In the genomic region with DNA sequence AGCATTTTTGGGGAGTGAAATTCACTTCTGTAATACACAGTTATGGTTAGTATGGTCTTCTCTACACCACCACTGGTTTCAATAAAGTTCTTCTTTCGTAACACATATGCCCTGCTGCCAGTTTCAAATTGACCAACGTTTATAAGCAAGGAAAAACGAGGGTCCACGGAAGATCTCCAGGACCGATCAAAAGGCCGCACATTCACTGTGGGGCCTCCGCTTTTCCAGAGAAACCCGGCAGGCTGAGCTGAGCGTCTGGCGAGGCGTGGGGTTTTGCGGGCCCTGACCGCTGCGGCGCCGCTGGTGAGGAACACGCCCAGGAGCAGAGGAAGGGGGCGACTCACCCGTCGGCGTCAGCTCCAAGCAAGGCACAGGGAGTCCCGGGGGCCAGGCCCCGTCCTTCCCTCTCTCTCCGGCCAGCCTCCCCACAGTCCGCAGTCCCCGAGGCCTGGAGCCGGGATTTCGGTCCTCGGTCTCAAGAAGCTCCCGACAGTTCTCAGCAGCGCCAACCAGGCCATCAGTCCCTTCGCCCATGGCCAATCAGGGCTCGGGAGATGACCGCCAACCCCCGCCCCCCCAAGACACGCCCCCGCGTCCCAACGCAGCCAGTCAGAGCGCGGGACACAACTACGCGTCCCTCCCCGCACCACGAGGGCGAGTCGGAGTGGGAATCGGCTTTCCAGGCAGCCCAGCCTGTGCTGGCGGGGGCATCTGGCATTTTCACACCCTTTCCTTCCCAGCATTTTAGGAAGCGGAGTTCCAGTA, we compare ENCODE assay signal across 8 cellular contexts. TPM values are rescaled to one million over a fixed set of nuclear protein-coding genes. Genes with fewer than 3 reads are reported as not detected.
DNase-seq lines count a peak whose midpoint lies in the region; ATAC-seq and TF ChIP-seq lines count a peak whose summit lies in the region.

A gene with protein sequence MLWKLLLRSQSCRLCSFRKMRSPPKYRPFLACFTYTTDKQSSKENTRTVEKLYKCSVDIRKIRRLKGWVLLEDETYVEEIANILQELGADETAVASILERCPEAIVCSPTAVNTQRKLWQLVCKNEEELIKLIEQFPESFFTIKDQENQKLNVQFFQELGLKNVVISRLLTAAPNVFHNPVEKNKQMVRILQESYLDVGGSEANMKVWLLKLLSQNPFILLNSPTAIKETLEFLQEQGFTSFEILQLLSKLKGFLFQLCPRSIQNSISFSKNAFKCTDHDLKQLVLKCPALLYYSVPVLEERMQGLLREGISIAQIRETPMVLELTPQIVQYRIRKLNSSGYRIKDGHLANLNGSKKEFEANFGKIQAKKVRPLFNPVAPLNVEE (minus strand): TSS at position 522 of the 765 bp plus-strand sequence. CDS start 8,432 bp downstream, outside the sequence.

- H3K4me3 ChIP-seq in GM12865 (ENCODE audit: low read depth, low read length), result peak within 1 kb of the TSS; percentile 75
- peak within 1 kb of the TSS; percentile 83 for H3K4me3 ChIP-seq in left ventricle myocardium inferior
- H3K4me3 ChIP-seq in upper lobe of right lung, result peak within 1 kb of the TSS; percentile 80

- ATAC-seq in HG02759 (IDR thresholded peaks at IDR 0.05; ENCODE audit: unreplicated experiment) (peak; percentile 93), upper lobe of right lung (peak; percentile 100)

- TF ChIP-seq CTCF in GM12865 (IDR thresholded peaks at IDR 0.05; ENCODE audit: insufficient read depth, low read depth, low read length, missing control alignments) (no peak), left ventricle myocardium inferior (IDR thresholded peaks at IDR 0.05; ENCODE audit: borderline replicate concordance) (peak; percentile 12), progenitor cell of endocrine pancreas (IDR thresholded peaks at IDR 0.05; ENCODE audit: unreplicated experiment) (no peak), upper lobe of right lung (IDR thresholded peaks at IDR 0.05) (no peak)

- no peaks in the 10 kb centered on the region for H3K9me3 Mint-ChIP-seq in T-helper 1 cell treated with Interleukin-12 subunit alpha and Interleukin-12 subunit beta and Interleukin-4 antibody, amounts not matched to agents 30 μg/mL and 1 μg/mL, for 36 hours
- H3K9me3 Mint-ChIP-seq in progenitor cell of endocrine pancreas (ENCODE audit: low read depth), result no peaks in the 10 kb centered on the region

- H3K36me3 ChIP-seq in left ventricle myocardium inferior (peaks cover 11% of the 10 kb centered on the region), upper lobe of right lung (peaks cover 10% of the 10 kb centered on the region)

- H3K27me3 ChIP-seq in left ventricle myocardium inferior (ENCODE audit: low read depth), result no peaks in the 10 kb centered on the region
- no peaks in the 10 kb centered on the region for H3K27me3 ChIP-seq in upper lobe of right lung

- intact Hi-C loops in left ventricle myocardium inferior (cut with micrococcal nuclease) (no loop called here), upper lobe of right lung (cut with DNase I) (no loop called here)

- H3K4me3 Mint-ChIP-seq in T-helper 1 cell treated with Interleukin-12 subunit alpha and Interleukin-12 subunit beta and Interleukin-4 antibody, amounts not matched to agents 30 μg/mL and 1 μg/mL, for 36 hours, result peak within 1 kb of the TSS; percentile 91
- peak within 1 kb of the TSS; percentile 92 for H3K4me3 Mint-ChIP-seq in progenitor cell of endocrine pancreas (ENCODE audit: low read depth)

- H3K4me1 ChIP-seq in left ventricle myocardium inferior (peaks cover 46% of the 10 kb centered on the region), upper lobe of right lung (peaks cover 22% of the 10 kb centered on the region)

- peak within 1 kb of the TSS; percentile 91 for H3K27ac ChIP-seq in left ventricle myocardium inferior (replicated peaks)
- peak within 1 kb of the TSS; percentile 90 for H3K27ac ChIP-seq in upper lobe of right lung

- peak within 1 kb of the TSS; percentile 68 for H3K27ac Mint-ChIP-seq in T-helper 1 cell treated with Interleukin-12 subunit alpha and Interleukin-12 subunit beta and Interleukin-4 antibody, amounts not matched to agents 30 μg/mL and 1 μg/mL, for 36 hours
- peak within 1 kb of the TSS; percentile 95 for H3K27ac Mint-ChIP-seq in progenitor cell of endocrine pancreas

- DNase-seq in GM12865 (ENCODE audit: low read depth), result peak; percentile 93
- DNase-seq in NCI-H1417 (lab: John Stamatoyannopoulos, UW), result peak; percentile 95 to 98 (median 96)
- peak; percentile 50 to 97 (median 93) for DNase-seq in amygdala (lab: John Stamatoyannopoulos, UW)
- DNase-seq in left ventricle myocardium inferior, result peak; percentile 95
- DNase-seq in progenitor cell of endocrine pancreas (ENCODE audit: low spot score, unreplicated experiment), result peak; percentile 83
- DNase-seq in upper lobe of right lung, result peak; percentile 95

- H3K36me3 Mint-ChIP-seq in T-helper 1 cell treated with Interleukin-12 subunit alpha and Interleukin-12 subunit beta and Interleukin-4 antibody, amounts not matched to agents 30 μg/mL and 1 μg/mL, for 36 hours (ENCODE audit: low read depth), result peaks cover 19% of the 10 kb centered on the region
- H3K36me3 Mint-ChIP-seq in progenitor cell of endocrine pancreas (ENCODE audit: insufficient read depth), result peaks cover 19% of the 10 kb centered on the region

- H3K27me3 Mint-ChIP-seq in T-helper 1 cell treated with Interleukin-12 subunit alpha and Interleukin-12 subunit beta and Interleukin-4 antibody, amounts not matched to agents 30 μg/mL and 1 μg/mL, for 36 hours (ENCODE audit: low read depth), result no peaks in the 10 kb centered on the region
- H3K27me3 Mint-ChIP-seq in progenitor cell of endocrine pancreas, result no peaks in the 10 kb centered on the region

- peaks cover 27% of the 10 kb centered on the region for H3K4me1 Mint-ChIP-seq in T-helper 1 cell treated with Interleukin-12 subunit alpha and Interleukin-12 subunit beta and Interleukin-4 antibody, amounts not matched to agents 30 μg/mL and 1 μg/mL, for 36 hours (ENCODE audit: low read depth)
- H3K4me1 Mint-ChIP-seq in progenitor cell of endocrine pancreas (ENCODE audit: low read depth), result peaks cover 15% of the 10 kb centered on the region

- H3K9me3 ChIP-seq in left ventricle myocardium inferior (replicated peaks) (no peaks in the 10 kb centered on the region), upper lobe of right lung (no peaks in the 10 kb centered on the region)

RNA-seq across cellular contexts. Expression of the gene that starts here (rescaled TPM):
- total RNA-seq in left ventricle myocardium inferior (35.6 TPM), progenitor cell of endocrine pancreas (15.3 and 18.3 TPM in 2 replicates), upper lobe of right lung (10.9 TPM)

Comparison
In these comparisons a context has a peak if more than half of its experiments do, and no peak if none do; other contexts are left out.
1. Peak in every context shown above with its lines: DNase-seq, ATAC-seq, H3K4me3 ChIP-seq and H3K27ac ChIP-seq.